8 cellular contexts compared by ENCODE assay signal in genomic region chr7:100478966-100479660, GRCh38. TPM values are rescaled to one million over a fixed set of nuclear protein-coding genes. Genes with fewer than 3 reads are reported as not detected.
DNase-seq lines count a peak whose midpoint lies in the region; ATAC-seq and TF ChIP-seq lines count a peak whose summit lies in the region.

TSS of gene TSC22D4 (minus strand) at chr7:100479214. CDS start at chr7:100478038, 1,176 bp downstream.

- peak within 1 kb of the TSS; percentile 100 for H3K4me3 Mint-ChIP-seq in nephron

- peak within 1 kb of the TSS; percentile 84 for H3K4me2 ChIP-seq in DND-41 (ENCODE audit: insufficient read depth, low read length)

- DNase-seq in DND-41 (peak; percentile 99), GOT3 (lab: John Stamatoyannopoulos, UW) (peak; percentile 77), MG63 (peak; percentile 90), SIG-M5 (lab: John Stamatoyannopoulos, UW) (peak; percentile 93), fibroblast of the aortic adventitia (ENCODE audit: low read depth) (peak; percentile 93)
- peak; percentile 96 for DNase-seq in activated effector memory CD4-positive, alpha-beta T cell treated with anti-CD3 and anti-CD28 coated beads, Interleukin-2, amount 50 U/mL, for 16 hours
- DNase-seq in stimulated activated naive CD4-positive, alpha-beta T cell treated with Interleukin-2 at 50 U/mL for 16 hours (lab: John Stamatoyannopoulos, UW), result peak; percentile 85

- H3K4me1 ChIP-seq in DND-41 (ENCODE audit: insufficient read depth, low read length), result peaks cover 47% of the 10 kb centered on the region

- H3K36me3 ChIP-seq in DND-41 (ENCODE audit: insufficient read depth, low read length), result peaks cover 35% of the 10 kb centered on the region
- H3K36me3 ChIP-seq in MG63, result peaks cover 4% of the 10 kb centered on the region

- H3K4me1 Mint-ChIP-seq in nephron, result peaks cover 41% of the 10 kb centered on the region

- H3K9ac ChIP-seq in DND-41 (ENCODE audit: low read depth, low read length), result peak within 1 kb of the TSS; percentile 93

- H3K27me3 ChIP-seq in DND-41 (ENCODE audit: insufficient read depth, low read length, poor library complexity), result peaks cover 4% of the 10 kb centered on the region
- H3K27me3 ChIP-seq in MG63, result no peaks in the 10 kb centered on the region

- H3K4me3 ChIP-seq in DND-41 (ENCODE audit: low read depth in 1 of 2, low read length in 2 of 2) (peak within 1 kb of the TSS; percentile 88 to 89), MG63 (peak within 1 kb of the TSS; percentile 78), fibroblast of the aortic adventitia (ENCODE audit: low read depth, low read length) (peak within 1 kb of the TSS; percentile 93)

- no peak for TF ChIP-seq CTCF in DND-41 (IDR thresholded peaks at IDR 0.05; ENCODE audit: borderline replicate concordance, extremely low read depth, low read length, poor library complexity, severe bottlenecking)
- TF ChIP-seq CTCF in fibroblast of the aortic adventitia (IDR thresholded peaks at IDR 0.05; ENCODE audit: insufficient read depth, low read length), result no peak
- no peak for TF ChIP-seq CTCF in nephron (IDR thresholded peaks at IDR 0.05; ENCODE audit: unreplicated experiment in 3 of 3)

- peaks cover 27% of the 10 kb centered on the region for H4K20me1 ChIP-seq in DND-41 (ENCODE audit: insufficient read depth, low read length)

- peak within 1 kb of the TSS; percentile 96 to 99 (median 98) for H3K27ac Mint-ChIP-seq in nephron

- H3K27me3 Mint-ChIP-seq in nephron (ENCODE audit: low read depth), result peaks cover 3% of the 10 kb centered on the region

- H2AFZ ChIP-seq in DND-41 (ENCODE audit: low read depth, low read length), result peak within 1 kb of the TSS; percentile 74

- peak; percentile 81 for ATAC-seq in DND-41 (ENCODE audit: insufficient read depth, low read depth)

- no peaks in the 10 kb centered on the region for H3K9me3 Mint-ChIP-seq in nephron

- peak within 1 kb of the TSS; percentile 90 for H3K27ac ChIP-seq in DND-41 (ENCODE audit: low read length)

- H3K9me3 ChIP-seq in DND-41 (ENCODE audit: insufficient read depth, low read length, severe bottlenecking) (no peaks in the 10 kb centered on the region), MG63 (no peaks in the 10 kb centered on the region)

- H3K36me3 Mint-ChIP-seq in nephron (ENCODE audit: low read depth), result peaks cover 3% of the 10 kb centered on the region

- peaks cover 45% of the 10 kb centered on the region for H3K79me2 ChIP-seq in DND-41 (ENCODE audit: insufficient read depth, low read length)

RNA-seq across cellular contexts. Expression of gene TSC22D4, which starts in this region (rescaled TPM):
- total RNA-seq in MG63 (2014; rRNA removed; shearing (Covaris generic); ENCODE audit: low replicate concordance), result 5.7 and 27.7 TPM in 2 replicates
- 25.6 and 31.6 TPM in 2 replicates for total RNA-seq in fibroblast of the aortic adventitia (ENCODE audit: low replicate concordance)

Comparison
In these comparisons a context has a peak if more than half of its experiments do, and no peak if none do; other contexts are left out.
1. Peak in every context shown above with its lines: DNase-seq, ATAC-seq, H3K4me3 ChIP-seq and H3K27ac ChIP-seq.